1 cellular context compared by ENCODE assay signal in the genomic region with DNA sequence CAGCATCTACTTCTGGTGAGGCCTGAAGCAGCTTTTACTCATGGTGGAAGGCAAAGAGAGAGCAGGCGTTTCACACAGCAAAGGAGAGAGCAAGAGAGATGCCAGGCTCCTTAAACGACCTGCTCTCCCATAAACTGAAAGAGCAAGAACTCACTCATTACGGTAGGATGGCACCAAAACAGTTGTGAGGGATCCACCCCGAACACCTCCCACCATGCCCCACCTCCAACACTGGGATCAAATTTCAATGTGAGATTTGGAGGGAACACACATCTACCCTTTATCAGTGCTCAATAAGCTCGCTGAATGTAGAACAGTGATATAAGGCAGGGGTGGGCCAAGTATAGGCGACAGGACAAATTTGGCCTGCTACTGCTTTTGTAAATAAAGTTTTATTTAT.
TF ChIP-seq lines count a peak whose summit lies in the region.

No MANE protein-coding gene starts in this region.

TF ChIP-seq in H1, 55 proteins besides CTCF, POLR2A, EP300 and RAD21:
- no peak for TF ChIP-seq BACH1 (IDR thresholded peaks at IDR 0.05; ENCODE audit: low read length)
- no peak for TF ChIP-seq CBX5 (IDR thresholded peaks at IDR 0.05; ENCODE audit: low read depth, low read length)
- TF ChIP-seq CBX8 (IDR thresholded peaks at IDR 0.05; ENCODE audit: borderline replicate concordance, low read depth, low read length), result no peak
- TF ChIP-seq KDM1A (IDR thresholded peaks at IDR 0.05; ENCODE audit: borderline replicate concordance, low read length), result no peak
- no peak for TF ChIP-seq RFX5 (IDR thresholded peaks at IDR 0.05; ENCODE audit: borderline replicate concordance, low read depth, low read length)
